Comparison of ENCODE assay signal across 8 cellular contexts in the genomic region with DNA sequence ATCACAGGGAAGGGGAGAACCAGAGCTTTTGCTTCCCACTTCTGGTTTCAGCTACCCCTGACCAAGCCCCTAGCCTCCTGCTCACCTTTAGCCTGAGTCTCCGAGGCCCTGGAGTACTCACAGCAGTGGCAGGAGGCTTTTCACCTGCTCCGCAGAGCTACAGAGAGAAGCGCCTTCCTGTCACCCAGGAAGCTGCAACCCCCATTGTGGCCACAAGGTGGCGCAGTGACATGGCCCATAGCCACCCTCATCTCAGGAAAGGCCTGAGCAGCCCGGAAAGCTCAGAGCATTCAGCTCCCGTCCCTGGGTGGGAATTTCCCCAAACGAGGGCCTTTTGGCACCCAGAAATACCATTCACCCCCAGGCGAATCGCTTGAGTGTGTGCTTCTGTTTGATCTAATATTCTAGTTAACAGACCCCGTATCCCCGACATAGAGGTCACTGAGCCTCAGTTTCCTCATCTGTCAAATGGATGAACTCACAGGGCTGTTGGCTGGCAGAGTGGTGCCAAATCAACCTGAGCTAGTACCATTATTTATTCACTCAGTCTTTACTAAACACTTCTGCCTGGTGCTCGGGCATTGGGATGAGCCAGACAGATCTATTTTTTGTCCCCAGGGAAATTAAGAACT. TPM values are rescaled to one million over a fixed set of nuclear protein-coding genes. Genes with fewer than 3 reads are reported as not detected.
A peak's percentile ranks its signal among the peaks of the same experiment; 100 is the strongest.
DNase-seq lines count a peak whose midpoint lies in the region; ATAC-seq, FAIRE-seq and TF ChIP-seq lines count a peak whose summit lies in the region.

No MANE protein-coding gene starts in this region.

- H3K27ac ChIP-seq in Karpas-422 (ENCODE audit: low read length) = no peak overlapping the region

- no peak overlapping the region for H2AFZ ChIP-seq in Karpas-422 (ENCODE audit: low read length)

- TF ChIP-seq CTCF in AG09319 (IDR thresholded peaks at IDR 0.05; ENCODE audit: low read depth, low read length) = peak; percentile 93
- peak; percentile 94 for TF ChIP-seq CTCF in foreskin fibroblast (IDR thresholded peaks at IDR 0.05; ENCODE audit: low read depth, low read length)

- no peaks in the 10 kb centered on the region for H3K4me1 Mint-ChIP-seq in activated T-helper 17 cell treated with anti-CD3 and anti-CD28 coated beads, Interleukin-2, amount 50 U/mL, for 72 hours

- H3K9me2 ChIP-seq in Karpas-422 (replicated peaks; ENCODE audit: insufficient read depth, low read length) = no peaks in the 10 kb centered on the region

- peak; percentile 44 for DNase-seq in AG09319 (ENCODE audit: extremely low read depth, low read depth)
- peak; percentile 92 for DNase-seq in GM19239 (ENCODE audit: insufficient read length, low spot score)
- peak; percentile 94 for DNase-seq in Karpas-422
- peak; percentile 77 for DNase-seq in RPMI7951 (ENCODE audit: low read depth)
- peak; percentile 64 to 92 for DNase-seq in foreskin fibroblast
- peak in 54 of 56 donors; percentile 11 to 94 (median 72) for DNase-seq in nucleus accumbens (lab: John Stamatoyannopoulos, UW)
- peak; percentile 97 for DNase-seq in superior temporal gyrus (ENCODE audit: extremely low spot score)

- H3K27ac Mint-ChIP-seq in activated T-helper 17 cell treated with anti-CD3 and anti-CD28 coated beads, Interleukin-2, amount 50 U/mL, for 72 hours = peak overlapping the region; percentile 81

- H3K4me3 ChIP-seq in Karpas-422 (ENCODE audit: low read length) = no peak overlapping the region
- H3K4me3 ChIP-seq in foreskin fibroblast (ENCODE audit: low read depth in 1 of 2, low read length in 2 of 2) = no peak overlapping the region

- H3K36me3 Mint-ChIP-seq in activated T-helper 17 cell treated with anti-CD3 and anti-CD28 coated beads, Interleukin-2, amount 50 U/mL, for 72 hours (ENCODE audit: low read depth) = peaks cover 16% of the 10 kb centered on the region

- no peaks in the 10 kb centered on the region for H3K9me3 Mint-ChIP-seq in activated T-helper 17 cell treated with anti-CD3 and anti-CD28 coated beads, Interleukin-2, amount 50 U/mL, for 72 hours

- H3K79me2 ChIP-seq in Karpas-422 (ENCODE audit: low read length) = no peaks in the 10 kb centered on the region

- no peaks in the 10 kb centered on the region for H3K27me3 Mint-ChIP-seq in activated T-helper 17 cell treated with anti-CD3 and anti-CD28 coated beads, Interleukin-2, amount 50 U/mL, for 72 hours

- H4K20me1 ChIP-seq in Karpas-422 (ENCODE audit: insufficient read depth, low read depth, low read length) = no peaks in the 10 kb centered on the region

- H3K4me1 ChIP-seq in Karpas-422 (ENCODE audit: low read length) = peaks cover 9% of the 10 kb centered on the region

- no peak overlapping the region for H3K4me3 Mint-ChIP-seq in activated T-helper 17 cell treated with anti-CD3 and anti-CD28 coated beads, Interleukin-2, amount 50 U/mL, for 72 hours

- peak; percentile 97 for ATAC-seq in activated T-helper 17 cell treated with anti-CD3 and anti-CD28 coated beads, Interleukin-2, amount 50 U/mL, for 72 hours (replicated peaks)

- H3K4me2 ChIP-seq in Karpas-422 (ENCODE audit: low read depth, low read length, poor library complexity, severe bottlenecking) = no peak overlapping the region

- H3K9ac ChIP-seq in Karpas-422 (ENCODE audit: low read length) = no peak overlapping the region

- H3K36me3 ChIP-seq in Karpas-422 (ENCODE audit: insufficient read depth, low read length) = no peaks in the 10 kb centered on the region

- no peaks in the 10 kb centered on the region for H3K27me3 ChIP-seq in Karpas-422 (ENCODE audit: low read length)

- no peaks in the 10 kb centered on the region for H3K9me3 ChIP-seq in Karpas-422 (ENCODE audit: low read length)

- FAIRE-seq in GM19239 (lab: Jason Lieb, UNC) = peak; percentile 86

RNA-seq across cellular contexts. Expression of gene A3GALT2, which starts 25.3 kb away (rescaled TPM):
- 0.47 TPM in 1 of 2 replicates, not detected in the other for total RNA-seq in Karpas-422 (2014; rRNA removed; shearing (Covaris generic); ENCODE audit: low replicate concordance)
- total RNA-seq in RPMI7951 (2014; rRNA removed; shearing (Covaris generic)) = not detected in 2 replicates
- not detected for total RNA-seq in activated T-helper 17 cell treated with anti-CD3 and anti-CD28 coated beads, Interleukin-2, amount 50 U/mL, for 72 hours

RNA-seq across cellular contexts. Expression of gene ZNF362, which starts 39.3 kb away (rescaled TPM):
- total RNA-seq in Karpas-422 (2014; rRNA removed; shearing (Covaris generic); ENCODE audit: low replicate concordance) = 14.3 and 16.7 TPM in 2 replicates
- 6.6 and 8.9 TPM in 2 replicates for total RNA-seq in RPMI7951 (2014; rRNA removed; shearing (Covaris generic))
- 1 to 10 TPM; 3.6 to 4.3 TPM for total RNA-seq in activated T-helper 17 cell treated with anti-CD3 and anti-CD28 coated beads, Interleukin-2, amount 50 U/mL, for 72 hours

Comparison
In these comparisons a context has a peak if more than half of its experiments do, and no peak if none do; other contexts are left out.
1. DNase-seq: peak in every context shown above with its lines; median percentile 97 in superior temporal gyrus; 94 in Karpas-422; 92 in GM19239; 78 in foreskin fibroblast; 77 in RPMI7951; 72 in nucleus accumbens; 44 in AG09319.